ENCODE assay signal across 25 cellular contexts in the genomic region with DNA sequence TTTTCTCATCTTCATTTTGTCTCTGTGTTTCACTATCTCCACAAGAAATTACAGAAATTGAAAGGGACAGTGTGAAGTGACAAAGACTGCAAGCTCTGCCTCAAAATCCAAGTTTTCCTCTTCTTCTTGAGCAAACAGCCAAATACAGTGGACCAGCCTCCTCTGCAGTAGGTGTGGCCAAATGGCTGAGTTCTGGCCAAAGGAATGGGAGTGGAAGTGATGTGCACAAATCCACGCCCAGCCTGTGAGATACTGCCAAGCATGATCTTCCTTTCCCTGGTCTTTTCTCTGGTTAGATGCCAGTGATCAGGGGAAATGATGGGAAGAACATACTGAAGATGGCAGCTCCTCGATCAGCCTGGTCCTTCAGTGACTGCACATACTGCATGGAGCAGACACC.
DNase-seq lines count a peak whose midpoint lies in the region; ATAC-seq and TF ChIP-seq lines count a peak whose summit lies in the region.
"Had no signal": no experiment of that assay in that cellular context is flagged by ENCODE, and none has a peak within 500 bp of the region (broad histone marks: within the 10 kb centered on the region; RNA-seq: fewer than 3 reads in every experiment).

No MANE protein-coding gene starts in this region.

- no peak for ATAC-seq in GM18502 (IDR thresholded peaks at IDR 0.05; ENCODE audit: poor library complexity, unreplicated experiment)
- no peak for ATAC-seq in GM19463 (IDR thresholded peaks at IDR 0.05; ENCODE audit: unreplicated experiment)
- ATAC-seq: activated CD4-positive, alpha-beta T cell treated with anti-CD3 and anti-CD28 coated beads for 36 hours; activated CD8-positive, alpha-beta T cell treated with anti-CD3 and anti-CD28 coated beads, Interleukin-2, amount 10 ng/mL, durations not matched to agents 7 days and 5 days; left ventricle myocardium superior; sciatic nerve had no signal

- no peak for TF ChIP-seq CTCF in fibroblast of pulmonary artery (IDR thresholded peaks at IDR 0.05; ENCODE audit: low read length, missing control alignments)

- DNase-seq in AG08395 (ENCODE audit: low spot score) (peak; percentile 32), ELR (ENCODE audit: low read depth) (peak; percentile 17), RPMI7951 (ENCODE audit: low read depth) (peak; percentile 22), fibroblast of pulmonary artery (ENCODE audit: low read depth) (peak; percentile 13), epidermal melanocyte (ENCODE audit: insufficient read length, low spot score) (no peak)
- DNase-seq: activated CD4-positive, alpha-beta T cell treated with anti-CD3 and anti-CD28 coated beads for 36 hours; activated CD8-positive, alpha-beta T cell treated with anti-CD3 and anti-CD28 coated beads, Interleukin-2, amount 10 ng/mL, durations not matched to agents 7 days and 5 days; activated naive CD4-positive, alpha-beta T cell treated with anti-CD3 and anti-CD28 coated beads for 36 hours; cerebellar nuclear complex; COR-L47; DMS53; GDM1; left ventricle myocardium superior; NCI-H1417 treated with DMSO at 0.1 percent for 48 hours; NCI-H2029 treated with DMSO at 0.1 percent for 48 hours; NCI-H345; NCI-H69; Peyer's patch; SIG-M5; stimulated activated CD4-positive, alpha-beta T cell treated with anti-CD3 and anti-CD28 coated beads, Interleukin-4, amount 100 ng/mL, for 4 hours; SW 1271 had no signal

- H3K4me3 ChIP-seq in fibroblast of pulmonary artery (replicated peaks; ENCODE audit: low read depth, low read length): no peak overlapping the region
- H3K4me3 ChIP-seq: Peyer's patch, tibial nerve had no signal
